Comparison of ENCODE assay signal across 26 cellular contexts in genomic region chr3:61605589-61606175, GRCh38.
"Had no signal": no experiment of that assay in that cellular context is flagged by ENCODE, and none has a peak within 500 bp of the region (broad histone marks: within the 10 kb centered on the region; RNA-seq: fewer than 3 reads in every experiment).

No MANE protein-coding gene starts in this region.

- H3K4me3 Mint-ChIP-seq: activated B cell treated with CpG ODN at 0.5 μM for 24 hours; activated CD4-positive, alpha-beta T cell treated with anti-CD3 and anti-CD28 coated beads, Interleukin-2, amount 10 ng/mL, durations not matched to agents 24 days and 14 days; activated naive CD8-positive, alpha-beta T cell treated with anti-CD3 and anti-CD28 coated beads, Interleukin-2, amount 50 U/mL, for 24 hours; activated T-cell treated with anti-CD3 and anti-CD28 coated beads, Interleukin-2, amount 50 U/mL, for 4 hours; brain; T-helper 1 cell treated with Interleukin-12 subunit alpha and Interleukin-12 subunit beta and Interleukin-4 antibody, amounts not matched to agents 30 μg/mL and 1 μg/mL, for 36 hours had no signal

- H3K27me3 ChIP-seq: ascending aorta, cardiac muscle cell, Peyer's patch, SJSA1 had no signal

- H3K27me3 Mint-ChIP-seq: activated B cell treated with CpG ODN at 0.5 μM for 24 hours; activated CD4-positive, alpha-beta T cell treated with anti-CD3 and anti-CD28 coated beads, Interleukin-2, amount 10 ng/mL, durations not matched to agents 24 days and 14 days; activated naive CD8-positive, alpha-beta T cell treated with anti-CD3 and anti-CD28 coated beads, Interleukin-2, amount 50 U/mL, for 24 hours had no signal

- H3K4me1 ChIP-seq: ascending aorta, Peyer's patch, SJSA1 had no signal

- H3K36me3 Mint-ChIP-seq: activated naive CD4-positive, alpha-beta T cell treated with anti-CD3 and anti-CD28 coated beads, Interleukin-2, amount 50 U/mL, for 72 hours had no signal

- ATAC-seq: activated naive CD4-positive, alpha-beta T cell treated with anti-CD3 and anti-CD28 coated beads, Interleukin-2, amount 50 U/mL, for 72 hours; activated naive CD8-positive, alpha-beta T cell treated with anti-CD3 and anti-CD28 coated beads, Interleukin-2, amount 50 U/mL, for 24 hours; activated T-cell treated with anti-CD3 and anti-CD28 coated beads, Interleukin-2, amount 50 U/mL, for 4 hours; SK-N-SH treated with all-trans-retinoic acid at 6 μM for 48 hours had no signal

- H3K27ac Mint-ChIP-seq: activated B cell treated with CpG ODN at 0.5 μM for 24 hours; activated CD4-positive, alpha-beta T cell treated with anti-CD3 and anti-CD28 coated beads, Interleukin-2, amount 10 ng/mL, durations not matched to agents 24 days and 14 days; activated naive CD4-positive, alpha-beta T cell treated with anti-CD3 and anti-CD28 coated beads, Interleukin-2, amount 50 U/mL, for 72 hours; activated naive CD8-positive, alpha-beta T cell treated with anti-CD3 and anti-CD28 coated beads, Interleukin-2, amount 50 U/mL, for 24 hours; brain; T-helper 1 cell treated with Interleukin-12 subunit alpha and Interleukin-12 subunit beta and Interleukin-4 antibody, amounts not matched to agents 30 μg/mL and 1 μg/mL, for 36 hours had no signal

- H3K4me1 Mint-ChIP-seq: activated B cell treated with CpG ODN at 0.5 μM for 24 hours; activated CD4-positive, alpha-beta T cell treated with anti-CD3 and anti-CD28 coated beads, Interleukin-2, amount 10 ng/mL, durations not matched to agents 24 days and 14 days; activated naive CD8-positive, alpha-beta T cell treated with anti-CD3 and anti-CD28 coated beads, Interleukin-2, amount 50 U/mL, for 24 hours had no signal

- H3K9me3 ChIP-seq: ascending aorta, Peyer's patch, SJSA1 had no signal

- H3K27ac ChIP-seq: ascending aorta, cardiac muscle cell, KMS-11, Peyer's patch, RWPE1, SJSA1 had no signal

- H3K4me3 ChIP-seq: ascending aorta, cardiac muscle cell, Peyer's patch, SJSA1 had no signal

- H3K36me3 ChIP-seq: cardiac muscle cell, SJSA1 had no signal

- H3K9me3 Mint-ChIP-seq: activated naive CD4-positive, alpha-beta T cell treated with anti-CD3 and anti-CD28 coated beads, Interleukin-2, amount 50 U/mL, for 72 hours; activated naive CD8-positive, alpha-beta T cell treated with anti-CD3 and anti-CD28 coated beads, Interleukin-2, amount 50 U/mL, for 24 hours; activated T-cell treated with anti-CD3 and anti-CD28 coated beads, Interleukin-2, amount 50 U/mL, for 4 hours had no signal

- H3K9ac ChIP-seq: KMS-11 had no signal

- DNase-seq: activated B cell treated with CpG ODN at 0.5 μM for 24 hours; activated CD4-positive, alpha-beta T cell treated with anti-CD3 and anti-CD28 coated beads for 1 hour; activated CD4-positive, alpha-beta T cell treated with anti-CD3 and anti-CD28 coated beads, Interleukin-2, amount 10 ng/mL, durations not matched to agents 24 days and 14 days; activated CD4-positive, alpha-beta T cell treated with anti-CD3 and anti-CD28 coated beads, Interleukin-2, amount 50 U/mL, for 48 hours; activated effector memory CD4-positive, alpha-beta T cell treated with anti-CD3 and anti-CD28 coated beads, Interleukin-2, amount 50 U/mL, for 16 hours; activated naive CD4-positive, alpha-beta T cell treated with Interleukin-2 at 50 U/mL for 16 hours; activated naive CD8-positive, alpha-beta T cell treated with anti-CD3 and anti-CD28 coated beads, Interleukin-2, amount 50 U/mL, for 24 hours; activated T-cell treated with anti-CD3 and anti-CD28 coated beads, Interleukin-2, amount 50 U/mL, for 4 hours; amniotic stem cell; NCI-H1105 treated with DMSO at 0.1 percent for 48 hours; NCI-H1436 treated with DMSO at 0.1 percent for 48 hours; NCI-H187; NCI-H2081; NCI-H510A treated with DMSO at 0.1 percent for 48 hours; Peyer's patch; Right ventricle myocardium superior; SW 1271 had no signal
